ENCODE assay signal across 21 cellular contexts in genomic region chr12:12019881-12020280, GRCh38. TPM values are rescaled to one million over a fixed set of nuclear protein-coding genes. Genes with fewer than 3 reads are reported as not detected.
DNase-seq lines count a peak whose midpoint lies in the region; ATAC-seq and TF ChIP-seq lines count a peak whose summit lies in the region.
"Had no signal": no experiment of that assay in that cellular context is flagged by ENCODE, and none has a peak within 500 bp of the region (broad histone marks: within the 10 kb centered on the region; RNA-seq: fewer than 3 reads in every experiment).

No MANE protein-coding gene starts in this region.

- H3K4me1 Mint-ChIP-seq in osteocyte (ENCODE audit: unreplicated experiment): peaks cover 19% of the 10 kb centered on the region

- peaks cover 16% of the 10 kb centered on the region for H3K27me3 Mint-ChIP-seq in osteocyte (ENCODE audit: unreplicated experiment)
- H3K27me3 Mint-ChIP-seq: CD4-positive, alpha-beta memory T cell had no signal

- H3K9me3 Mint-ChIP-seq in osteocyte (ENCODE audit: unreplicated experiment): no peaks in the 10 kb centered on the region
- H3K9me3 Mint-ChIP-seq: CD4-positive, alpha-beta memory T cell had no signal

- ATAC-seq in HG03175 (IDR thresholded peaks at IDR 0.05; ENCODE audit: unreplicated experiment) (no peak), HG02678 (IDR thresholded peaks at IDR 0.05; ENCODE audit: unreplicated experiment) (no peak)
- ATAC-seq: Panc1 had no signal

- H3K36me3 Mint-ChIP-seq in osteocyte (ENCODE audit: unreplicated experiment): no peaks in the 10 kb centered on the region
- H3K36me3 Mint-ChIP-seq: CD4-positive, alpha-beta memory T cell had no signal

- peak; percentile 29 for DNase-seq in DMS53 (lab: John Stamatoyannopoulos, UW)
- DNase-seq in DMS53 treated with DMSO at 0.1 percent for 48 hours (lab: John Stamatoyannopoulos, UW; ENCODE audit: unreplicated experiment): no peak
- DNase-seq in HT1080 (ENCODE audit: low read depth): peak; percentile 70
- DNase-seq in epithelial cell of esophagus (ENCODE audit: low read depth): peak; percentile 25
- peak; percentile 25 for DNase-seq in osteocyte (ENCODE audit: extremely low spot score, unreplicated experiment)
- DNase-seq in AG08396 (ENCODE audit: low spot score): no peak
- DNase-seq: Calu3; CD4-positive, alpha-beta memory T cell; DND-41; GOT3; KBM-7; NCI-H1048; NCI-H146; NCI-H2081 treated with DMSO at 0.1 percent for 48 hours; NCI-H2227 treated with DMSO at 0.1 percent for 48 hours; NCI-H524; SHP77 had no signal

- TF ChIP-seq CTCF in epithelial cell of esophagus (IDR thresholded peaks at IDR 0.05; ENCODE audit: insufficient read depth, low read depth, low read length, missing control alignments): no peak
- TF ChIP-seq CTCF in osteocyte (IDR thresholded peaks at IDR 0.05): no peak

- H3K27ac Mint-ChIP-seq in osteocyte (ENCODE audit: unreplicated experiment): no peak overlapping the region

- H3K4me3 Mint-ChIP-seq in osteocyte (ENCODE audit: unreplicated experiment): no peak overlapping the region
- H3K4me3 Mint-ChIP-seq: CD4-positive, alpha-beta memory T cell had no signal

- H3K4me3 ChIP-seq in epithelial cell of esophagus (ENCODE audit: low read length): no peak overlapping the region

RNA-seq across cellular contexts. Expression of gene BCL2L14, which starts 50.9 kb away (rescaled TPM):
- total RNA-seq in HT1080 (2014; rRNA removed; shearing (Covaris generic)): not detected in 2 replicates
- polyA plus RNA-seq in HT1080 (2015; cell fraction: cytosol; rRNA removed): not detected in 2 replicates
- not detected in 2 replicates for polyA plus RNA-seq in HT1080 (2015; cell fraction: nucleus; rRNA removed)
- not detected in 2 replicates for total RNA-seq in osteocyte
- polyA plus RNA-seq: BJ had no signal

Comparison
In these comparisons a context has a peak if more than half of its experiments do, and no peak if none do; other contexts are left out.
1. DNase-seq: peak in DMS53 (single experiment), HT1080 (single experiment), epithelial cell of esophagus (single experiment) and osteocyte (single experiment); none in DMS53 treated with DMSO at 0.1 percent for 48 hours (single experiment) and AG08396 (single experiment).